Comparison of ENCODE assay signal across 1 cellular context in genomic region chr1:15886613-15887167, GRCh38.
TF ChIP-seq lines count a peak whose summit lies in the region.

No MANE protein-coding gene starts in this region.

TF ChIP-seq in H1, 55 proteins besides CTCF, POLR2A, EP300 and RAD21 (continued from another document):
- TF ChIP-seq POLR2AphosphoS5 (IDR thresholded peaks at IDR 0.05; ENCODE audit: low read depth, low read length) (no peak), SP2 (IDR thresholded peaks at IDR 0.05; ENCODE audit: low read length) (no peak), HDAC2 (IDR thresholded peaks at IDR 0.05; ENCODE audit: borderline replicate concordance in 1 of 2, low read depth in 2 of 2, low read length in 2 of 2) (no peak)
TF ChIP-seq in H1: peak in this region for 0.
